2 cellular contexts compared by ENCODE assay signal in genomic region chr3:168091961-168092360, GRCh38.
TF ChIP-seq lines count a peak whose summit lies in the region.

No MANE protein-coding gene starts in this region.

TF ChIP-seq in HCT116, 20 proteins besides CTCF, POLR2A, EP300 and RAD21 (continued from another document):
- TF ChIP-seq FOSL1 (IDR thresholded peaks at IDR 0.05; ENCODE audit: low read depth), result no peak
- no peak for TF ChIP-seq REST (IDR thresholded peaks at IDR 0.05; ENCODE audit: low read depth)
- TF ChIP-seq ELF1 (IDR thresholded peaks at IDR 0.05; ENCODE audit: borderline replicate concordance, low read depth), result no peak
- no peak for TF ChIP-seq MAX (IDR thresholded peaks at IDR 0.05)
- TF ChIP-seq ZNF274 (IDR thresholded peaks at IDR 0.05; ENCODE audit: low read depth, low read length), result no peak
- TF ChIP-seq ZBTB33 (IDR thresholded peaks at IDR 0.05; ENCODE audit: extremely low read depth, insufficient replicate concordance, low read length), result no peak

TF ChIP-seq in GM12878, 131 proteins besides CTCF, POLR2A, EP300 and RAD21 (continued from another document):
- TF ChIP-seq BRCA1 (IDR thresholded peaks at IDR 0.05; ENCODE audit: low read depth, low read length), result no peak
- TF ChIP-seq JUND (IDR thresholded peaks at IDR 0.05; ENCODE audit: low read depth, low read length), result no peak
- TF ChIP-seq PRDM15 (CRISPR knock-in tag; IDR thresholded peaks at IDR 0.05), result no peak
